ENCODE assay signal across 1 cellular context in genomic region chr6:3745566-3746118, GRCh38.
TF ChIP-seq lines count a peak whose summit lies in the region.

No MANE protein-coding gene starts in this region.

TF ChIP-seq in SK-N-SH, 30 proteins besides CTCF, POLR2A, EP300 and RAD21 (continued from another document):
- TF ChIP-seq ZBTB33 (IDR thresholded peaks at IDR 0.05; ENCODE audit: borderline replicate concordance, low read depth): no peak
- no peak for TF ChIP-seq FOSL2 (IDR thresholded peaks at IDR 0.05; ENCODE audit: borderline replicate concordance, low read depth)
- TF ChIP-seq ELF1 (IDR thresholded peaks at IDR 0.05): no peak
- TF ChIP-seq POLR2AphosphoS5 (IDR thresholded peaks at IDR 0.05; ENCODE audit: low read depth, low read length): no peak
- no peak for TF ChIP-seq RXRA (IDR thresholded peaks at IDR 0.05; ENCODE audit: borderline replicate concordance, low read depth)
- TF ChIP-seq TCF12 (IDR thresholded peaks at IDR 0.05): no peak
- TF ChIP-seq USF1 (IDR thresholded peaks at IDR 0.05; ENCODE audit: borderline replicate concordance, low read depth): no peak
